ENCODE assay signal across 18 cellular contexts in the genomic region with DNA sequence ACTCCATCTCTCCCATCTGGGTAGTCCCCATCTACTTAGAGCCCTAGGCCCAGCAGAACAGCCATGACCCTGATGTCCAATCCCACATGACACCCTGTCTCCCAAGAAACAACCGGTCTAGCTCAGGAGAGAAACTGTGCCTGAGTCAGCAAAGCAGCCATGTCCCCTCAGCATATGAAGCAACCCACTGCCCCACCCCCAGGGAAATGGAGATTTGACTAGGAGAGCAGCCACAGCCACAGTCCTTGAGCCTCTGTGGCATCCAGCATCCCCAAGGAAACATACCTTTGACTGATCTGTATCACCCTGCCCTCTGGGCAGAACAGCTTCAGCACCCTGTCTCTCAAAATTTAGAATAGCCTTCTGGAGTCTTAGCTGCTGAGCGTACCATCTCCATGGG.
DNase-seq lines count a peak whose midpoint lies in the region; ATAC-seq, FAIRE-seq and TF ChIP-seq lines count a peak whose summit lies in the region.
"Had no signal": no experiment of that assay in that cellular context is flagged by ENCODE, and none has a peak within 500 bp of the region (broad histone marks: within the 10 kb centered on the region; RNA-seq: fewer than 3 reads in every experiment).

No MANE protein-coding gene starts in this region.

- H2BK120ac ChIP-seq in H9 (ENCODE audit: low read depth, low read length, poor library complexity, severe bottlenecking): no peak overlapping the region

- H3K18ac ChIP-seq in H9 (ENCODE audit: insufficient read length, low read depth, low read length): peak overlapping the region; percentile 48

- H3K4me1 Mint-ChIP-seq in H9: peaks cover 0 to 3% of the 10 kb centered on the region in 2 experiments; a peak in 2 of 4 replicates
- peaks cover 3% of the 10 kb centered on the region; the same call in 1 of the 2 replicates for H3K4me1 Mint-ChIP-seq in WTC11
- no peaks in the 10 kb centered on the region for H3K4me1 Mint-ChIP-seq in stimulated activated effector memory CD8-positive, alpha-beta T cell treated with anti-CD3 and anti-CD28 coated beads, Interleukin-12 subunit alpha, Interleukin-12 subunit beta, amount 100 ng/mL, for 72 hours
- H3K4me1 Mint-ChIP-seq: CD4-positive, alpha-beta memory T cell had no signal

- H3K14ac ChIP-seq in H9 (ENCODE audit: insufficient read depth, low read length): no peak overlapping the region; the same call in 1 of the 2 replicates

- no peak overlapping the region for H2AFZ ChIP-seq in H9 (ENCODE audit: low read length)

- H3K27ac ChIP-seq in H9 (ENCODE audit: insufficient read length, low read depth, low read length): no peak overlapping the region
- H3K27ac ChIP-seq: A549, C4-2B, HL-60 had no signal

- no peaks in the 10 kb centered on the region for H4K20me1 ChIP-seq in H9 (ENCODE audit: control insufficient read depth, insufficient read depth, insufficient read length)

- H3K79me2 ChIP-seq in H9 (ENCODE audit: insufficient read depth, low read length): no peaks in the 10 kb centered on the region

- no peak for TF ChIP-seq CTCF in H9 (conservative IDR thresholded peaks at IDR 0.05)
- TF ChIP-seq CTCF in WTC11 (IDR thresholded peaks at IDR 0.05): no peak

- H3K4me1 ChIP-seq in H9 (ENCODE audit: insufficient read depth, low read length): no peaks in the 10 kb centered on the region
- H3K4me1 ChIP-seq: A549, BE2C had no signal

- no peak overlapping the region for H2AK5ac ChIP-seq in H9 (ENCODE audit: insufficient read length, low read length)

- no peak overlapping the region for H4K8ac ChIP-seq in H9 (replicated peaks; ENCODE audit: insufficient read length, low read depth, low read length)

- DNase-seq in H9 (no peak), WTC11 (ENCODE audit: low spot score) (peak; percentile 10), islet precursor cell (peak; percentile 69), NCI-H187 treated with DMSO at 0.1 percent for 48 hours (lab: John Stamatoyannopoulos, UW) (no peak), HTR-8/SVneo (ENCODE audit: insufficient read length, low spot score) (no peak)
- DNase-seq in stimulated activated effector memory CD8-positive, alpha-beta T cell treated with anti-CD3 and anti-CD28 coated beads, Interleukin-12 subunit alpha, Interleukin-12 subunit beta, amount 100 ng/mL, for 72 hours (ENCODE audit: low spot score in 2 of 2): no peak
- no peak for DNase-seq in stimulated activated naive CD8-positive, alpha-beta T cell treated with anti-CD3 and anti-CD28 coated beads, Interleukin-15, Interleukin-2, amounts not matched to agents 100 U/mL and 50 U/mL, for 24 hours
- DNase-seq: BE2C, DMS79, IMR-90, KBM-7 had no signal

- no peak overlapping the region for H3K4ac ChIP-seq in H9 (ENCODE audit: low read depth, low read length)

- H3K9ac ChIP-seq in H9 (ENCODE audit: extremely low read depth, insufficient read length, low read length): no peak overlapping the region

- no CpG with 5 or more reads among the region's 2 CpGs for WGBS in H9 (ENCODE audit: extremely low coverage, insufficient read length, low lambda C conversion rate)

- no peak overlapping the region for H3K4me2 ChIP-seq in H9 (ENCODE audit: insufficient read depth, insufficient read length, low read length)
- H3K4me2 ChIP-seq: A549 had no signal

- H3K27me3 ChIP-seq in H9 (ENCODE audit: insufficient read depth, low read length): no peaks in the 10 kb centered on the region
- H3K27me3 ChIP-seq: BE2C had no signal

- H3K79me1 ChIP-seq in H9 (ENCODE audit: insufficient read depth, low read depth, low read length, poor library complexity, severe bottlenecking): no peaks in the 10 kb centered on the region

- H3K27ac Mint-ChIP-seq in H9 (peak overlapping the region in 1 of 3 experiments; percentile 32; a peak in 1 of 7 replicates), WTC11 (no peak overlapping the region)
- no peak overlapping the region for H3K27ac Mint-ChIP-seq in stimulated activated effector memory CD8-positive, alpha-beta T cell treated with anti-CD3 and anti-CD28 coated beads, Interleukin-12 subunit alpha, Interleukin-12 subunit beta, amount 100 ng/mL, for 72 hours
- H3K27ac Mint-ChIP-seq: CD4-positive, alpha-beta memory T cell had no signal

- H3K9me3 Mint-ChIP-seq in H9: no peaks in the 10 kb centered on the region
- H3K9me3 Mint-ChIP-seq in WTC11: no peaks in the 10 kb centered on the region
- peaks cover 9% of the 10 kb centered on the region for H3K9me3 Mint-ChIP-seq in stimulated activated effector memory CD8-positive, alpha-beta T cell treated with anti-CD3 and anti-CD28 coated beads, Interleukin-12 subunit alpha, Interleukin-12 subunit beta, amount 100 ng/mL, for 72 hours

- no peaks in the 10 kb centered on the region for H3K9me3 ChIP-seq in H9 (ENCODE audit: control insufficient read depth, low read depth, low read length)
- H3K9me3 ChIP-seq: A549, BE2C had no signal

- H3K27me3 Mint-ChIP-seq in H9 (ENCODE audit: low read depth): no peaks in the 10 kb centered on the region; the same call in 1 of the 2 replicates
- no peaks in the 10 kb centered on the region for H3K27me3 Mint-ChIP-seq in WTC11 (ENCODE audit: low read depth)
- H3K27me3 Mint-ChIP-seq: CD4-positive, alpha-beta memory T cell had no signal

- ATAC-seq in WTC11: peak; percentile 48; the same call in 1 of the 2 replicates
- ATAC-seq in stimulated activated effector memory CD8-positive, alpha-beta T cell treated with anti-CD3 and anti-CD28 coated beads, Interleukin-12 subunit alpha, Interleukin-12 subunit beta, amount 100 ng/mL, for 72 hours: peak; percentile 36
- no peak for ATAC-seq in stimulated activated naive CD8-positive, alpha-beta T cell treated with anti-CD3 and anti-CD28 coated beads, Interleukin-15, Interleukin-2, amounts not matched to agents 100 U/mL and 50 U/mL, for 24 hours
- ATAC-seq: A549 had no signal

- H2BK12ac ChIP-seq in H9 (ENCODE audit: insufficient read length, low read depth, low read length): no peak overlapping the region

- H3K23me2 ChIP-seq in H9 (ENCODE audit: insufficient read length, low read depth, low read length, poor library complexity, severe bottlenecking): no peaks in the 10 kb centered on the region

- no peak overlapping the region for H3T11ph ChIP-seq in H9 (ENCODE audit: low read length)

- H4K5ac ChIP-seq in H9 (ENCODE audit: insufficient read length, low read depth, low read length): no peak overlapping the region

- H3K4me3 Mint-ChIP-seq in H9: no peak overlapping the region
- no peak overlapping the region for H3K4me3 Mint-ChIP-seq in WTC11
- H3K4me3 Mint-ChIP-seq in stimulated activated effector memory CD8-positive, alpha-beta T cell treated with anti-CD3 and anti-CD28 coated beads, Interleukin-12 subunit alpha, Interleukin-12 subunit beta, amount 100 ng/mL, for 72 hours: no peak overlapping the region
- H3K4me3 Mint-ChIP-seq: CD4-positive, alpha-beta memory T cell had no signal

- POLR2A ChIA-PET in WTC11 (lab: Charles Lee): no interaction called here

- no peak overlapping the region for H3K23ac ChIP-seq in H9 (ENCODE audit: insufficient read length, low read depth, low read length)

- H3K36me3 Mint-ChIP-seq in H9 (ENCODE audit: insufficient read depth in 1 of 3, low read depth in 3 of 3) (no peaks in the 10 kb centered on the region), WTC11 (no peaks in the 10 kb centered on the region)
- no peaks in the 10 kb centered on the region for H3K36me3 Mint-ChIP-seq in stimulated activated effector memory CD8-positive, alpha-beta T cell treated with anti-CD3 and anti-CD28 coated beads, Interleukin-12 subunit alpha, Interleukin-12 subunit beta, amount 100 ng/mL, for 72 hours
- H3K36me3 Mint-ChIP-seq: CD4-positive, alpha-beta memory T cell had no signal

- no peak overlapping the region for H3K56ac ChIP-seq in H9 (ENCODE audit: insufficient read length, low read depth, low read length)

- H2BK20ac ChIP-seq in H9 (ENCODE audit: low read depth, low read length, poor library complexity, severe bottlenecking): no peak overlapping the region

- no peak overlapping the region for H4K91ac ChIP-seq in H9 (ENCODE audit: insufficient read length, low read depth, low read length)

- no peak overlapping the region for H2BK5ac ChIP-seq in H9 (ENCODE audit: insufficient read length, low read length)

- no peak for FAIRE-seq in HTR-8/SVneo (lab: Jason Lieb, UNC)
- FAIRE-seq: A549, G401.6, GM12891, H54 had no signal

- no peak overlapping the region for H2BK15ac ChIP-seq in H9 (ENCODE audit: low read depth, low read length)

- CTCF ChIA-PET in WTC11 (lab: Charles Lee): no interaction called here

TF ChIP-seq in WTC11, 78 proteins besides CTCF, POLR2A, EP300 and RAD21 (continues in another document):
- TF ChIP-seq ZNF232 (CRISPR knock-in tag; IDR thresholded peaks at IDR 0.05) (no peak), AR (CRISPR knock-in tag; IDR thresholded peaks at IDR 0.05) (no peak), KAT7 (CRISPR knock-in tag; IDR thresholded peaks at IDR 0.05; ENCODE audit: borderline replicate concordance) (no peak), SOX15 (CRISPR knock-in tag; IDR thresholded peaks at IDR 0.05) (no peak), FOXP1 (CRISPR knock-in tag; IDR thresholded peaks at IDR 0.05; ENCODE audit: borderline replicate concordance) (no peak)

Comparison
In these comparisons a context has a peak if more than half of its experiments do, and no peak if none do; other contexts are left out.
1. DNase-seq: peak in WTC11 (single experiment) and islet precursor cell (single experiment); none in H9 (single experiment), stimulated activated effector memory CD8-positive, alpha-beta T cell treated with anti-CD3 and anti-CD28 coated beads, Interleukin-12 subunit alpha, Interleukin-12 subunit beta, amount 100 ng/mL, for 72 hours (0 of 2), NCI-H187 treated with DMSO at 0.1 percent for 48 hours (single experiment), stimulated activated naive CD8-positive, alpha-beta T cell treated with anti-CD3 and anti-CD28 coated beads, Interleukin-15, Interleukin-2, amounts not matched to agents 100 U/mL and 50 U/mL, for 24 hours (single experiment) and HTR-8/SVneo (single experiment).